Comparison of ENCODE assay signal across 18 cellular contexts in the genomic region with DNA sequence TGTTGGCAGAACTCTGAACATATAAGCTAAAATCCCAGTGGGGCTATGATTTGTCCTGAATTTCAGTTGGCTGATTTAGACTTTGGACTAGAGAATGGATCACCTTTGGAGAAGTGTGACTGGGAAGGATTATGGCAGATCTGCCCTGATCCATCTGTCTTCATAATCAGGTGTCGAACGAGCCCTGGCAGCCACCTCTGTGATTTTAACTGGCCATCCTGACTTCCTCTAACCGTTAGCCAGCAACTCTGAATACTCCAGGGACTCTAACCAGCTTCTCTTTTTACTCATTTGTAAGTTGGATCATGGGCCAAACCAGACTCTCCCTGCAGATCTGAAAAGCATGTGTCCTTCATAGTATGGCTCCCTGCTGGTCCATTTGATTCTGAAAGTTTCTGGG. TPM values are rescaled to one million over a fixed set of nuclear protein-coding genes. Genes with fewer than 3 reads are reported as not detected.
"Had no signal": no experiment of that assay in that cellular context is flagged by ENCODE, and none has a peak within 500 bp of the region (broad histone marks: within the 10 kb centered on the region; RNA-seq: fewer than 3 reads in every experiment).

No MANE protein-coding gene starts in this region.

- H3K4me3 ChIP-seq: body of pancreas, colonic mucosa, hepatocyte, lung, right lobe of liver, smooth muscle cell, suprapubic skin had no signal

- ATAC-seq: body of pancreas; left colon; right lobe of liver; stimulated activated naive CD8-positive, alpha-beta T cell treated with anti-CD3 and anti-CD28 coated beads, Interleukin-15, amount 100 ng/mL, for 72 hours; T-helper 17 cell had no signal

- DNase-seq: activated CD4-positive, alpha-beta T cell treated with anti-CD3 and anti-CD28 coated beads, Interleukin-2, amount 50 U/mL, for 4 hours; activated naive CD4-positive, alpha-beta T cell; activated naive CD8-positive, alpha-beta T cell treated with anti-CD3 and anti-CD28 coated beads for 36 hours; activated T-cell treated with anti-CD3 and anti-CD28 coated beads for 4 hours; amniotic stem cell; body of pancreas; colonic mucosa; left colon; occipital lobe; right lobe of liver; stimulated activated CD4-positive, alpha-beta T cell treated with anti-CD3 and anti-CD28 coated beads, Interleukin-4, amount 100 ng/mL, for 1 hour; stimulated activated naive CD8-positive, alpha-beta T cell treated with anti-CD3 and anti-CD28 coated beads, Interleukin-15, amount 100 ng/mL, for 72 hours; T-helper 17 cell had no signal

- H3K36me3 ChIP-seq: colonic mucosa, right lobe of liver, suprapubic skin had no signal

- H3K4me1 ChIP-seq: colonic mucosa, right lobe of liver had no signal

- H3K9me3 ChIP-seq: body of pancreas, colonic mucosa, right lobe of liver, suprapubic skin had no signal

- H3K27me3 ChIP-seq: body of pancreas, colonic mucosa, hepatocyte, right lobe of liver, suprapubic skin had no signal

- H3K27ac ChIP-seq: body of pancreas, colonic mucosa, hepatocyte, right lobe of liver, suprapubic skin, VCaP had no signal

RNA-seq across cellular contexts. Expression of a gene that starts 32.0 kb away (rescaled TPM):
- total RNA-seq: left colon, smooth muscle cell, T-helper 17 cell had no signal
- polyA plus RNA-seq: smooth muscle cell had no signal
